Comparison of ENCODE assay signal across 13 cellular contexts in genomic region chr5:134275822-134276221, GRCh38.
A peak's percentile ranks its signal among the peaks of the same experiment; 100 is the strongest.
DNase-seq lines count a peak whose midpoint lies in the region; ATAC-seq, FAIRE-seq and TF ChIP-seq lines count a peak whose summit lies in the region.
"Had no signal": no experiment of that assay in that cellular context is flagged by ENCODE, and none has a peak within 500 bp of the region (broad histone marks: within the 10 kb centered on the region; RNA-seq: fewer than 3 reads in every experiment).

No MANE protein-coding gene starts in this region.

- no peak for TF ChIP-seq CTCF in choroid plexus epithelial cell (conservative IDR thresholded peaks at IDR 0.05; ENCODE audit: low read depth, low read length)

- no peaks in the 10 kb centered on the region for H3K9me3 ChIP-seq in effector memory CD4-positive, alpha-beta T cell (ENCODE audit: control insufficient read depth, low read length)

- H3K4me3 ChIP-seq in choroid plexus epithelial cell (ENCODE audit: low read depth, low read length) = no peak overlapping the region
- H3K4me3 ChIP-seq in effector memory CD4-positive, alpha-beta T cell (ENCODE audit: insufficient read depth, low read depth, low read length, poor library complexity, severe bottlenecking) = no peak overlapping the region

- H3K27me3 ChIP-seq in effector memory CD4-positive, alpha-beta T cell (replicated peaks; ENCODE audit: control insufficient read depth, insufficient read depth, low read length, poor library complexity, severe bottlenecking) = no peaks in the 10 kb centered on the region

- ATAC-seq in GM18511 (IDR thresholded peaks at IDR 0.05; ENCODE audit: unreplicated experiment) (peak; percentile 99), GM21528 (IDR thresholded peaks at IDR 0.05; ENCODE audit: low FRiP score, unreplicated experiment) (peak; percentile 85), HG03378 (IDR thresholded peaks at IDR 0.05; ENCODE audit: unreplicated experiment) (peak; percentile 90)
- ATAC-seq: left colon; sciatic nerve; stimulated activated effector memory CD8-positive, alpha-beta T cell treated with anti-CD3 and anti-CD28 coated beads, Interleukin-12 subunit alpha, Interleukin-12 subunit beta, amount 100 ng/mL, for 72 hours had no signal

- no peak for FAIRE-seq in HTR-8/SVneo (lab: Jason Lieb, UNC)

- peaks cover 4% of the 10 kb centered on the region for H3K4me1 ChIP-seq in effector memory CD4-positive, alpha-beta T cell (ENCODE audit: control insufficient read depth, insufficient read depth, low read length, poor library complexity, severe bottlenecking)

- H3K27ac ChIP-seq in effector memory CD4-positive, alpha-beta T cell (ENCODE audit: insufficient read depth, low read length, poor library complexity, severe bottlenecking) = no peak overlapping the region

- DNase-seq in choroid plexus epithelial cell (ENCODE audit: low read depth) (peak; percentile 50), NCI-H526 treated with DMSO at 0.1 percent for 48 hours (lab: John Stamatoyannopoulos, UW) (no peak), HTR-8/SVneo (ENCODE audit: insufficient read length, low spot score) (no peak), NOMO-1 treated with dmso at 0.1 percent for 144 hours (lab: John Stamatoyannopoulos, UW; ENCODE audit: unreplicated experiment) (no peak)
- DNase-seq in effector memory CD4-positive, alpha-beta T cell = no peak
- DNase-seq: activated naive CD4-positive, alpha-beta T cell treated with anti-CD3 and anti-CD28 coated beads for 36 hours; left colon; NCI-H226 had no signal

- H3K36me3 ChIP-seq in effector memory CD4-positive, alpha-beta T cell (ENCODE audit: control insufficient read depth, insufficient read depth, low read length) = no peaks in the 10 kb centered on the region
